In genomic region chr2:95276244-95276887, GRCh38 we compare ENCODE assay signal across 21 cellular contexts. TPM values are rescaled to one million over a fixed set of nuclear protein-coding genes. Genes with fewer than 3 reads are reported as not detected.
A peak's percentile ranks its signal among the peaks of the same experiment; 100 is the strongest.
DNase-seq lines count a peak whose midpoint lies in the region; ATAC-seq, FAIRE-seq and TF ChIP-seq lines count a peak whose summit lies in the region.
"Had no signal": no experiment of that assay in that cellular context is flagged by ENCODE, and none has a peak within 500 bp of the region (broad histone marks: within the 10 kb centered on the region; RNA-seq: fewer than 3 reads in every experiment).

No MANE protein-coding gene starts in this region.

- no peaks in the 10 kb centered on the region for H3K36me3 Mint-ChIP-seq in activated T-cell treated with anti-CD3 and anti-CD28 coated beads, Interleukin-2, amount 50 U/mL, for 4 hours (ENCODE audit: insufficient read depth)
- H3K36me3 Mint-ChIP-seq: activated naive CD8-positive, alpha-beta T cell; CD8-positive, alpha-beta T cell; stimulated activated effector memory CD8-positive, alpha-beta T cell treated with anti-CD3 and anti-CD28 coated beads, Interleukin-12 subunit alpha, Interleukin-12 subunit beta, amount 100 ng/mL, for 72 hours had no signal

- H2BK5ac ChIP-seq in mesenchymal stem cell (ENCODE audit: low read depth, low read length, poor library complexity, severe bottlenecking) = no peak overlapping the region

- intact Hi-C loops in kidney (cut with DNase I) = no loop called here

- TF ChIP-seq CTCF in VCaP (conservative IDR thresholded peaks at IDR 0.05) (no peak), kidney (IDR thresholded peaks at IDR 0.05; ENCODE audit: borderline replicate concordance, extremely low read depth, insufficient read depth) (no peak)

- H3K9me3 ChIP-seq in kidney (ENCODE audit: control insufficient read depth in 1 of 2, low read length in 2 of 2) (no peaks in the 10 kb centered on the region), mesenchymal stem cell (ENCODE audit: control insufficient read depth, low read length) (no peaks in the 10 kb centered on the region)
- H3K9me3 ChIP-seq: ovary, thoracic aorta had no signal

- no peak for ATAC-seq in activated T-cell treated with anti-CD3 and anti-CD28 coated beads, Interleukin-2, amount 50 U/mL, for 4 hours
- no peak for ATAC-seq in GM19467 (IDR thresholded peaks at IDR 0.05; ENCODE audit: unreplicated experiment)
- ATAC-seq: CD8-positive, alpha-beta T cell; stimulated activated effector memory CD8-positive, alpha-beta T cell treated with anti-CD3 and anti-CD28 coated beads, Interleukin-12 subunit alpha, Interleukin-12 subunit beta, amount 100 ng/mL, for 72 hours had no signal

- H4K91ac ChIP-seq in mesenchymal stem cell (ENCODE audit: low read length) = no peak overlapping the region

- H3K4me3 ChIP-seq in H7 (ENCODE audit: insufficient read depth, low read depth, low read length) = no peak overlapping the region
- H3K4me3 ChIP-seq in kidney (ENCODE audit: low read length in 2 of 2) = peak overlapping the region; percentile 18 to 61
- peak overlapping the region in 6 of 7 experiments; percentile 26 to 52 (median 38) for H3K4me3 ChIP-seq in skin epidermis
- no peak overlapping the region for H3K4me3 ChIP-seq in mesenchymal stem cell (ENCODE audit: insufficient read depth in 1 of 2, low read depth in 1 of 2, low read length in 2 of 2)
- H3K4me3 ChIP-seq: ovary, thoracic aorta had no signal

- no peaks in the 10 kb centered on the region for H3K79me1 ChIP-seq in mesenchymal stem cell (replicated peaks; ENCODE audit: low read length, poor library complexity, severe bottlenecking)

- no peak for FAIRE-seq in kidney (lab: Jason Lieb, UNC)
- FAIRE-seq: colon, endometrium, GM12892, H54, HTR-8/SVneo had no signal

- H3K27me3 Mint-ChIP-seq in activated T-cell treated with anti-CD3 and anti-CD28 coated beads, Interleukin-2, amount 50 U/mL, for 4 hours (ENCODE audit: low read depth) = no peaks in the 10 kb centered on the region
- H3K27me3 Mint-ChIP-seq: activated naive CD8-positive, alpha-beta T cell had no signal

- no peak overlapping the region for H2BK15ac ChIP-seq in mesenchymal stem cell (ENCODE audit: low read depth, poor library complexity, severe bottlenecking)

- H3K9ac ChIP-seq in kidney (ENCODE audit: low read length in 2 of 2) = peak overlapping the region in 1 of 2 donors; percentile 52
- no peak overlapping the region for H3K9ac ChIP-seq in mesenchymal stem cell (ENCODE audit: low read length)

- H2BK12ac ChIP-seq in mesenchymal stem cell (ENCODE audit: low read length in 2 of 2) = no peak overlapping the region

- H3K14ac ChIP-seq in mesenchymal stem cell (ENCODE audit: low read length in 2 of 2) = no peak overlapping the region

- no peak overlapping the region for H4K8ac ChIP-seq in mesenchymal stem cell (ENCODE audit: low read length)

- H2AK5ac ChIP-seq in mesenchymal stem cell (ENCODE audit: low read length, severe bottlenecking) = no peak overlapping the region

- H3K27ac ChIP-seq in VCaP (peak overlapping the region; percentile 93), kidney (ENCODE audit: low read depth in 2 of 2, low read length in 2 of 2) (peak overlapping the region; percentile 81 to 89), skin epidermis (peak overlapping the region in 14 of 21 experiments; percentile 34 to 89 (median 83)), mesenchymal stem cell (ENCODE audit: low read length, poor library complexity, severe bottlenecking) (no peak overlapping the region)
- H3K27ac ChIP-seq: ovary, thoracic aorta had no signal

- DNase-seq in H7 (peak; percentile 47), kidney (peak; percentile 66), mesenchymal stem cell (no peak)
- no peak for DNase-seq in activated T-cell treated with anti-CD3 and anti-CD28 coated beads, Interleukin-2, amount 50 U/mL, for 4 hours
- DNase-seq: DMS79, NCI-H1092, NCI-H2029 had no signal

- H3K9me3 Mint-ChIP-seq in activated T-cell treated with anti-CD3 and anti-CD28 coated beads, Interleukin-2, amount 50 U/mL, for 4 hours = no peaks in the 10 kb centered on the region
- H3K9me3 Mint-ChIP-seq: CD8-positive, alpha-beta T cell; stimulated activated effector memory CD8-positive, alpha-beta T cell treated with anti-CD3 and anti-CD28 coated beads, Interleukin-12 subunit alpha, Interleukin-12 subunit beta, amount 100 ng/mL, for 72 hours had no signal

- no peak overlapping the region for H3K18ac ChIP-seq in mesenchymal stem cell (ENCODE audit: low read depth in 1 of 2, low read length in 2 of 2)

- 80% methylated on average over 16 of the region's 22 CpGs for WGBS in mesenchymal stem cell

- H3K36me3 ChIP-seq in H7 (replicated peaks; ENCODE audit: control insufficient read depth, insufficient read depth, low read length) (no peaks in the 10 kb centered on the region), kidney (ENCODE audit: control insufficient read depth in 1 of 2, insufficient read depth in 2 of 2, low read length in 2 of 2) (peaks cover 0 to 8% of the 10 kb centered on the region in 2 donors), mesenchymal stem cell (ENCODE audit: control insufficient read depth in 1 of 2, insufficient read depth in 2 of 2, low read depth in 1 of 2, low read length in 2 of 2) (no peaks in the 10 kb centered on the region)
- H3K36me3 ChIP-seq: ovary, thoracic aorta had no signal

- no peak overlapping the region for H2AFZ ChIP-seq in mesenchymal stem cell (ENCODE audit: low read depth, low read length)

- H3K4me1 ChIP-seq in kidney (ENCODE audit: control insufficient read depth in 1 of 2, insufficient read depth in 1 of 2, low read depth in 1 of 2, low read length in 2 of 2) (peaks cover 0 to 17% of the 10 kb centered on the region in 2 donors), mesenchymal stem cell (ENCODE audit: control insufficient read depth, insufficient read depth, low read depth, low read length) (peaks cover 18% of the 10 kb centered on the region)

- H2BK120ac ChIP-seq in mesenchymal stem cell (ENCODE audit: low read depth, low read length) = no peak overlapping the region

- no peak overlapping the region for H3K4me3 Mint-ChIP-seq in activated T-cell treated with anti-CD3 and anti-CD28 coated beads, Interleukin-2, amount 50 U/mL, for 4 hours
- H3K4me3 Mint-ChIP-seq: activated naive CD8-positive, alpha-beta T cell; CD8-positive, alpha-beta T cell; stimulated activated effector memory CD8-positive, alpha-beta T cell treated with anti-CD3 and anti-CD28 coated beads, Interleukin-12 subunit alpha, Interleukin-12 subunit beta, amount 100 ng/mL, for 72 hours had no signal

- no peak overlapping the region for H3K23ac ChIP-seq in mesenchymal stem cell (ENCODE audit: low read length in 2 of 2)

- no peak overlapping the region for H3K4ac ChIP-seq in mesenchymal stem cell (ENCODE audit: low read depth in 1 of 2, low read length in 2 of 2)

- H3K27me3 ChIP-seq in H7 (ENCODE audit: control insufficient read depth, insufficient read depth, low read length) (no peaks in the 10 kb centered on the region), mesenchymal stem cell (ENCODE audit: control insufficient read depth in 1 of 2, insufficient read depth in 1 of 2, low read length in 2 of 2) (peaks cover 0 to 3% of the 10 kb centered on the region in 2 experiments)
- H3K27me3 ChIP-seq: ovary had no signal

- H3K4me1 Mint-ChIP-seq in activated T-cell treated with anti-CD3 and anti-CD28 coated beads, Interleukin-2, amount 50 U/mL, for 4 hours (ENCODE audit: low read depth) = no peaks in the 10 kb centered on the region
- H3K4me1 Mint-ChIP-seq: stimulated activated effector memory CD8-positive, alpha-beta T cell treated with anti-CD3 and anti-CD28 coated beads, Interleukin-12 subunit alpha, Interleukin-12 subunit beta, amount 100 ng/mL, for 72 hours had no signal

- H3K4me2 ChIP-seq in mesenchymal stem cell (ENCODE audit: low read length, poor library complexity, severe bottlenecking) = no peak overlapping the region

RNA-seq across cellular contexts. Expression of gene PROM2, which starts 2.1 kb away (rescaled TPM):
- 1.1 and 1.8 TPM in 2 replicates for total RNA-seq in H7 (2014; rRNA removed; shearing (Covaris generic))
- total RNA-seq in kidney = 65.6 TPM
- polyA plus RNA-seq in kidney (ENCODE audit: insufficient read depth, low read depth, low replicate concordance) = 55.6 TPM
- 0.18 TPM for polyA plus RNA-seq in mesenchymal stem cell (2013, experiment 1 of 2)
- 0.05 TPM for polyA plus RNA-seq in mesenchymal stem cell (2013, experiment 2 of 2)
- total RNA-seq in activated T-cell treated with anti-CD3 and anti-CD28 coated beads, Interleukin-2, amount 50 U/mL, for 4 hours = under 1 TPM; 0.53 to 0.66 (median 0.63) TPM

RNA-seq across cellular contexts. Expression of gene KCNIP3, which starts 20.8 kb away (rescaled TPM):
- 0.48 and 3.2 TPM in 2 replicates for total RNA-seq in H7 (2014; rRNA removed; shearing (Covaris generic))
- 27.6 TPM for total RNA-seq in kidney
- 14.8 TPM for polyA plus RNA-seq in kidney (ENCODE audit: insufficient read depth, low read depth, low replicate concordance)
- polyA plus RNA-seq in mesenchymal stem cell (2013, experiment 1 of 2) = 0.18 TPM
- polyA plus RNA-seq in mesenchymal stem cell (2013, experiment 2 of 2) = 0.05 TPM
- not detected for total RNA-seq in activated T-cell treated with anti-CD3 and anti-CD28 coated beads, Interleukin-2, amount 50 U/mL, for 4 hours
- total RNA-seq: activated CD8-positive, alpha-beta memory T cell treated with anti-CD3 and anti-CD28 coated beads for 36 hours; CD8-positive, alpha-beta T cell had no signal

Comparison
In these comparisons a context has a peak if more than half of its experiments do, and no peak if none do; other contexts are left out.
1. DNase-seq: peak in H7 (single experiment) and kidney (single experiment); none in mesenchymal stem cell (single experiment) and activated T-cell treated with anti-CD3 and anti-CD28 coated beads, Interleukin-2, amount 50 U/mL, for 4 hours (single experiment).
2. H3K4me3 ChIP-seq: peak in kidney (2 of 2) and skin epidermis (6 of 7); none in H7 (single experiment) and mesenchymal stem cell (0 of 2).
3. RNA of gene PROM2, which starts 2.1 kb away (total RNA-seq): 65.6 TPM in kidney (single experiment); 1.1 to 1.8 TPM in H7 and 0.53 to 0.66 TPM in activated T-cell treated with anti-CD3 and anti-CD28 coated beads, Interleukin-2, amount 50 U/mL, for 4 hours; every median in the first group is over 10 times any median in the second.